ENCODE assay signal across 8 cellular contexts in genomic region chr2:231662811-231663457, GRCh38. TPM values are rescaled to one million over a fixed set of nuclear protein-coding genes. Genes with fewer than 3 reads are reported as not detected.
DNase-seq lines count a peak whose midpoint lies in the region; ATAC-seq and TF ChIP-seq lines count a peak whose summit lies in the region.

No MANE protein-coding gene starts in this region.

- H3K27ac ChIP-seq in Panc1 (ENCODE audit: low read length) (peak overlapping the region; percentile 87), fibroblast of lung (ENCODE audit: insufficient read depth, low read length) (peak overlapping the region; percentile 67), rectal smooth muscle tissue (ENCODE audit: low read depth, low read length) (peak overlapping the region; percentile 95)

- TF ChIP-seq CTCF in Panc1 (IDR thresholded peaks at IDR 0.05) (no peak), fibroblast of lung (conservative IDR thresholded peaks at IDR 0.05 in 1 of 2, IDR thresholded peaks at IDR 0.05 in 1 of 2; ENCODE audit: low read depth in 1 of 2, low read length in 2 of 2) (no peak)

- DNase-seq in Panc1 (ENCODE audit: low read depth, low spot score) (no peak), fibroblast of lung (ENCODE audit: low read depth in 2 of 2) (no peak), NCI-H446 (lab: John Stamatoyannopoulos, UW) (no peak), NCI-H774 (lab: John Stamatoyannopoulos, UW) (no peak), posterior cingulate gyrus (no peak), NCI-H1417 (lab: John Stamatoyannopoulos, UW) (no peak)

- POLR2A ChIA-PET in Panc1 (lab: Charles Lee) = no interaction called here

- CTCF ChIA-PET in Panc1 (lab: Charles Lee) = no interaction called here

- H3K27me3 ChIP-seq in Panc1 (ENCODE audit: control insufficient read depth, insufficient read depth, low read length) = no peaks in the 10 kb centered on the region
- H3K27me3 ChIP-seq in fibroblast of lung (ENCODE audit: control insufficient read depth, insufficient read depth, low read length) = no peaks in the 10 kb centered on the region
- H3K27me3 ChIP-seq in rectal smooth muscle tissue (ENCODE audit: control insufficient read depth, insufficient read depth, low read length) = no peaks in the 10 kb centered on the region

- no peaks in the 10 kb centered on the region for H3K79me2 ChIP-seq in fibroblast of lung (ENCODE audit: control insufficient read depth, insufficient read depth, low read length)

- peak overlapping the region; percentile 97 for H2AFZ ChIP-seq in fibroblast of lung (ENCODE audit: low read length)

- H3K4me3 ChIP-seq in Panc1 (ENCODE audit: low read depth in 2 of 2, low read length in 2 of 2) (peak overlapping the region; percentile 40 to 41), fibroblast of lung (replicated peaks in 1 of 4; ENCODE audit: control extremely low read depth in 1 of 4, insufficient read depth in 1 of 4, low read depth in 3 of 4, low read length in 4 of 4) (peak overlapping the region in 2 of 4 experiments; percentile 23 to 49), rectal smooth muscle tissue (ENCODE audit: low read length) (peak overlapping the region; percentile 83)

- BruUV-seq in Panc1 (replicated peaks; lab: Mats Ljungman, UMichigan) = no TSS peak

- in situ Hi-C loops in Panc1 (cut with HindIII; ENCODE audit: low pct_unique_long_range_greater_than_20kb, low sequenced_read_pairs) = no loop called here

- H3K9ac ChIP-seq in ES-I3 (ENCODE audit: low read depth, low read length) = peak overlapping the region; percentile 58
- H3K9ac ChIP-seq in fibroblast of lung (ENCODE audit: insufficient read depth, low read length) = no peak overlapping the region
- H3K9ac ChIP-seq in rectal smooth muscle tissue (ENCODE audit: low read length) = peak overlapping the region; percentile 70

- no peaks in the 10 kb centered on the region for H3K9me3 ChIP-seq in ES-I3 (ENCODE audit: control insufficient read depth, insufficient read depth, low read length)
- no peaks in the 10 kb centered on the region for H3K9me3 ChIP-seq in Panc1 (ENCODE audit: control insufficient read depth, insufficient read depth, low read depth, low read length)
- H3K9me3 ChIP-seq in fibroblast of lung (ENCODE audit: control insufficient read depth, insufficient read depth, low read depth, low read length) = no peaks in the 10 kb centered on the region

- H4K20me1 ChIP-seq in fibroblast of lung (ENCODE audit: control insufficient read depth, extremely low read depth, insufficient read depth, low read length) = no peaks in the 10 kb centered on the region

- H3K36me3 ChIP-seq in ES-I3 (ENCODE audit: insufficient read depth, low read length) (no peaks in the 10 kb centered on the region), Panc1 (ENCODE audit: control insufficient read depth, insufficient read depth, low read length) (no peaks in the 10 kb centered on the region), fibroblast of lung (ENCODE audit: control insufficient read depth, insufficient read depth, low read length) (no peaks in the 10 kb centered on the region), rectal smooth muscle tissue (ENCODE audit: control insufficient read depth, insufficient read depth, low read length) (no peaks in the 10 kb centered on the region)

- no peak for ATAC-seq in Panc1

- H3K4me1 ChIP-seq in ES-I3 (ENCODE audit: insufficient read depth, low read length) (peaks cover 30% of the 10 kb centered on the region; the same call in 1 of the 2 replicates), Panc1 (ENCODE audit: control insufficient read depth, insufficient read depth, low read length) (peaks cover 22% of the 10 kb centered on the region), fibroblast of lung (ENCODE audit: control insufficient read depth, extremely low read depth, insufficient read depth, low read length) (peaks cover 9% of the 10 kb centered on the region), rectal smooth muscle tissue (ENCODE audit: control insufficient read depth, insufficient read depth, low read length) (peaks cover 26% of the 10 kb centered on the region)

- H3K4me2 ChIP-seq in fibroblast of lung (ENCODE audit: extremely low read depth, insufficient read depth, low read length) = peak overlapping the region; percentile 75

- intact Hi-C loops in Panc1 (cut with micrococcal nuclease; ENCODE audit: unreplicated experiment) (no loop called here), posterior cingulate gyrus (cut with DNase I) (loop anchor here (1.0 kb wide), 1 partner anchor 49 kb away; no protein-coding TSS in a partner anchor)

RNA-seq across cellular contexts. Expression of gene PTMA, which starts 45.4 kb away (rescaled TPM):
- total RNA-seq in Panc1 (2021; ENCODE audit: unreplicated experiment) = 1,390 TPM
- 1,958 TPM for polyA plus RNA-seq in Panc1 (2012; ENCODE audit: insufficient read length)
- total RNA-seq in fibroblast of lung = 481 and 664 TPM in 2 replicates
- 650 and 1,032 TPM in 2 replicates for polyA plus RNA-seq in fibroblast of lung
- 819 and 1,107 TPM in 2 replicates for polyA plus RNA-seq in fibroblast of lung (2012)
- polyA minus RNA-seq in fibroblast of lung (ENCODE audit: low replicate concordance) = 34.8 and 35.0 TPM in 2 replicates
